ENCODE assay signal across 11 cellular contexts in genomic region chr13:26386026-26386425, GRCh38.
DNase-seq lines count a peak whose midpoint lies in the region.
"Had no signal": no experiment of that assay in that cellular context is flagged by ENCODE, and none has a peak within 500 bp of the region (broad histone marks: within the 10 kb centered on the region; RNA-seq: fewer than 3 reads in every experiment).

No MANE protein-coding gene starts in this region.

- no peak overlapping the region for H3K4me3 ChIP-seq in mesenchymal stem cell (ENCODE audit: insufficient read depth in 1 of 2, low read depth in 1 of 2, low read length in 2 of 2)
- H3K4me3 ChIP-seq: GM23248 had no signal

- no peak overlapping the region for H2AFZ ChIP-seq in mesenchymal stem cell (ENCODE audit: low read depth, low read length)
- H2AFZ ChIP-seq: GM23248 had no signal

- no CpG with 5 or more reads among the region's 1 CpG for WGBS in mesenchymal stem cell

- no peak overlapping the region for H3K23ac ChIP-seq in mesenchymal stem cell (ENCODE audit: low read length in 2 of 2)

- H2BK12ac ChIP-seq in mesenchymal stem cell (ENCODE audit: low read length in 2 of 2): no peak overlapping the region

- no peaks in the 10 kb centered on the region for H3K27me3 ChIP-seq in mesenchymal stem cell (ENCODE audit: control insufficient read depth in 1 of 2, insufficient read depth in 1 of 2, low read length in 2 of 2)

- no peaks in the 10 kb centered on the region for H3K79me1 ChIP-seq in mesenchymal stem cell (replicated peaks; ENCODE audit: low read length, poor library complexity, severe bottlenecking)

- no peak overlapping the region for H4K8ac ChIP-seq in mesenchymal stem cell (ENCODE audit: low read length)

- H3K14ac ChIP-seq in mesenchymal stem cell (ENCODE audit: low read length in 2 of 2): no peak overlapping the region

- H3K9me3 ChIP-seq in mesenchymal stem cell (ENCODE audit: control insufficient read depth, low read length): no peaks in the 10 kb centered on the region

- H2BK120ac ChIP-seq in mesenchymal stem cell (ENCODE audit: low read depth, low read length): no peak overlapping the region

- H3K18ac ChIP-seq in mesenchymal stem cell (ENCODE audit: low read depth in 1 of 2, low read length in 2 of 2): no peak overlapping the region

- H3K36me3 ChIP-seq in mesenchymal stem cell (ENCODE audit: control insufficient read depth in 1 of 2, insufficient read depth in 2 of 2, low read depth in 1 of 2, low read length in 2 of 2): peaks cover 3 to 45% of the 10 kb centered on the region in 2 experiments

- no peaks in the 10 kb centered on the region for H3K4me1 ChIP-seq in mesenchymal stem cell (ENCODE audit: control insufficient read depth, insufficient read depth, low read depth, low read length)

- H2BK5ac ChIP-seq in mesenchymal stem cell (ENCODE audit: low read depth, low read length, poor library complexity, severe bottlenecking): no peak overlapping the region

- no peak overlapping the region for H2AK5ac ChIP-seq in mesenchymal stem cell (ENCODE audit: low read length, severe bottlenecking)

- H4K91ac ChIP-seq in mesenchymal stem cell (ENCODE audit: low read length): no peak overlapping the region

- H2BK15ac ChIP-seq in mesenchymal stem cell (ENCODE audit: low read depth, poor library complexity, severe bottlenecking): no peak overlapping the region

- H3K4ac ChIP-seq in mesenchymal stem cell (ENCODE audit: low read depth in 1 of 2, low read length in 2 of 2): no peak overlapping the region

- H3K9ac ChIP-seq in mesenchymal stem cell (ENCODE audit: low read length): no peak overlapping the region
- H3K9ac ChIP-seq: GM23248 had no signal

- H3K4me2 ChIP-seq in mesenchymal stem cell (ENCODE audit: low read length, poor library complexity, severe bottlenecking): no peak overlapping the region

- H3K27ac ChIP-seq in mesenchymal stem cell (ENCODE audit: low read length, poor library complexity, severe bottlenecking): no peak overlapping the region
- H3K27ac ChIP-seq: C4-2B, GM23248 had no signal

- peak; percentile 85 for DNase-seq in DMS53 (lab: John Stamatoyannopoulos, UW)
- peak; percentile 41 for DNase-seq in NCI-H748 (lab: John Stamatoyannopoulos, UW; ENCODE audit: unreplicated experiment)
- peak; percentile 4 for DNase-seq in amniotic epithelial cell (ENCODE audit: low read depth)
- DNase-seq in mesenchymal stem cell: peak; percentile 46
- DNase-seq in T1000 (lab: John Stamatoyannopoulos, UW): no peak
- DNase-seq in NCI-H524 (lab: John Stamatoyannopoulos, UW): no peak
- DNase-seq in C1 segment of cervical spinal cord (lab: John Stamatoyannopoulos, UW): no peak
- DNase-seq: CD4-positive, alpha-beta memory T cell; GM23248; IMR-90 had no signal

Comparison
In these comparisons a context has a peak if more than half of its experiments do, and no peak if none do; other contexts are left out.
1. DNase-seq: peak in DMS53 (single experiment), NCI-H748 (single experiment), amniotic epithelial cell (single experiment) and mesenchymal stem cell (single experiment); none in T1000 (single experiment), NCI-H524 (0 of 2) and C1 segment of cervical spinal cord (0 of 14).